ENCODE assay signal across 8 cellular contexts in genomic region chr11:119615003-119615878, GRCh38.
A peak's percentile ranks its signal among the peaks of the same experiment; 100 is the strongest.
DNase-seq lines count a peak whose midpoint lies in the region; ATAC-seq and TF ChIP-seq lines count a peak whose summit lies in the region.

No MANE protein-coding gene starts in this region.

- H3K4me3 ChIP-seq in fibroblast of mammary gland (ENCODE audit: control insufficient read depth, low read depth, low read length) (no peak overlapping the region), ovary (no peak overlapping the region)

- intact Hi-C loops in sciatic nerve (cut with DNase I) (no loop called here), ovary (cut with DNase I) (no loop called here)

- no peaks in the 10 kb centered on the region for H3K4me1 ChIP-seq in ovary (ENCODE audit: insufficient read depth)

- ATAC-seq in GM21447 (IDR thresholded peaks at IDR 0.05; ENCODE audit: unreplicated experiment) (peak; percentile 86), sciatic nerve (peak; percentile 63)

- no peaks in the 10 kb centered on the region for H3K27me3 ChIP-seq in ovary

- no peaks in the 10 kb centered on the region for H3K9me3 ChIP-seq in ovary

- WGBS in ovary, 3 donors = 78 to 82% (median 80%) methylated on average over 9 of the region's 9 CpGs

- no peak for TF ChIP-seq EP300 in ovary (IDR thresholded peaks at IDR 0.05)

- no peak overlapping the region for H3K27ac ChIP-seq in ovary

- TF ChIP-seq POLR2A in ovary (IDR thresholded peaks at IDR 0.05) = no peak

- DNase-seq in AG08395 (ENCODE audit: low spot score) = peak; percentile 63
- peak; percentile 56 to 73 for DNase-seq in NOMO-1 (lab: John Stamatoyannopoulos, UW; ENCODE audit: unreplicated experiment in 2 of 2)
- peak; percentile 80 for DNase-seq in fibroblast of mammary gland (ENCODE audit: low read depth)
- DNase-seq in sciatic nerve (ENCODE audit: low spot score) = no peak
- no peak for DNase-seq in NCI-H187 treated with DMSO at 0.1 percent for 48 hours (lab: John Stamatoyannopoulos, UW)
- DNase-seq in NCI-H524 treated with DMSO at 0.1 percent for 48 hours (lab: John Stamatoyannopoulos, UW) = no peak
- no peak for DNase-seq in ovary

- no peak for TF ChIP-seq CTCF in fibroblast of mammary gland (conservative IDR thresholded peaks at IDR 0.05; ENCODE audit: control insufficient read depth, insufficient read depth, low read depth, low read length)
- TF ChIP-seq CTCF in ovary (IDR thresholded peaks at IDR 0.05) = no peak

- no peaks in the 10 kb centered on the region for H3K36me3 ChIP-seq in ovary

Comparison
In these comparisons a context has a peak if more than half of its experiments do, and no peak if none do; other contexts are left out.
1. DNase-seq: peak in AG08395 (single experiment), NOMO-1 (2 of 2) and fibroblast of mammary gland (single experiment); none in sciatic nerve (single experiment), NCI-H187 treated with DMSO at 0.1 percent for 48 hours (single experiment), NCI-H524 treated with DMSO at 0.1 percent for 48 hours (single experiment) and ovary (0 of 5).